Comparison of ENCODE assay signal across 14 cellular contexts in the genomic region with DNA sequence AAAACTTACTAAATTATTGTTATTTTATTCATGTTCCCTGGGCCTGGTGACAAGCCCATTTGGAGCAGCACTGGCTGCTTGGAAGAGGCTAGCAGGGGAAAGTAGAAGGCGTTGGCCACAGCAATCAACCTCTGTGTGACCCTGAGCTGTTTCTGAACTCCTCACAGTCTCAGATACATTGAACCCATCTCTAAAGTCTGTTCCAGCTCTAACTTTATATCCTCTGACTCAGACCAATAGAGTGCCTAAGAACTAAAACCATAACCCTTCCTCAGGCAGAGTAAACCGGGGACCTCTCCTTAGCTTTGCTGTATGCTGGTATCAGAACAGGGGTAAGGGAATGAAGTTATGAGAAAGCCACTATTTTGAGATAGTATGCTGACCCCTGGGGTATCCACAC.
DNase-seq lines count a peak whose midpoint lies in the region; ATAC-seq and TF ChIP-seq lines count a peak whose summit lies in the region.
"Had no signal": no experiment of that assay in that cellular context is flagged by ENCODE, and none has a peak within 500 bp of the region (broad histone marks: within the 10 kb centered on the region; RNA-seq: fewer than 3 reads in every experiment).

No MANE protein-coding gene starts in this region.

- no peak overlapping the region for H3K4me3 ChIP-seq in naive thymus-derived CD4-positive, alpha-beta T cell (ENCODE audit: low read length)
- H3K4me3 ChIP-seq: adrenal gland, colonic mucosa, right atrium auricular region had no signal

- H3K36me3 ChIP-seq in naive thymus-derived CD4-positive, alpha-beta T cell (ENCODE audit: control insufficient read depth in 2 of 3, insufficient read depth in 3 of 3, low read length in 3 of 3): no peaks in the 10 kb centered on the region
- H3K36me3 ChIP-seq: adrenal gland, colonic mucosa, right atrium auricular region had no signal

- H3K9me3 Mint-ChIP-seq in naive thymus-derived CD4-positive, alpha-beta T cell: peaks cover 0 to 17% (median 3%) of the 10 kb centered on the region in 11 donors

- H3K27ac Mint-ChIP-seq in naive thymus-derived CD4-positive, alpha-beta T cell: no peak overlapping the region

- in situ Hi-C loops in G401 (cut with HindIII; ENCODE audit: low sequenced_read_pairs): no loop called here

- H3K4me1 ChIP-seq in naive thymus-derived CD4-positive, alpha-beta T cell (ENCODE audit: control insufficient read depth in 2 of 2, insufficient read depth in 2 of 2, low read length in 2 of 2): no peaks in the 10 kb centered on the region
- H3K4me1 ChIP-seq: adrenal gland, colonic mucosa, right atrium auricular region had no signal

- TF ChIP-seq CTCF in GM10248 (IDR thresholded peaks at IDR 0.05; ENCODE audit: control extremely low read depth, extremely low read depth, low read depth, missing control alignments): no peak

- H3K36me3 Mint-ChIP-seq in naive thymus-derived CD4-positive, alpha-beta T cell: no peaks in the 10 kb centered on the region

- no peaks in the 10 kb centered on the region for H3K9me3 ChIP-seq in naive thymus-derived CD4-positive, alpha-beta T cell (ENCODE audit: control insufficient read depth in 2 of 3, low read length in 3 of 3)
- H3K9me3 ChIP-seq: adrenal gland, colonic mucosa had no signal

- CTCF ChIA-PET in GM10248 (lab: Yijun Ruan, JAX): interaction anchor here (0.6 to 4.9 kb wide), 6 partner anchors 9 to 232 kb away, joined by 3 to 49 read pairs (median 4); no protein-coding TSS in a partner anchor
- CTCF ChIA-PET in naive thymus-derived CD4-positive, alpha-beta T cell (lab: Charles Lee): no interaction called here

- no peaks in the 10 kb centered on the region for H3K27me3 Mint-ChIP-seq in naive thymus-derived CD4-positive, alpha-beta T cell

- no peak overlapping the region for H3K4me3 Mint-ChIP-seq in naive thymus-derived CD4-positive, alpha-beta T cell

- no peak overlapping the region for H3K27ac ChIP-seq in naive thymus-derived CD4-positive, alpha-beta T cell (ENCODE audit: low read depth, low read length)
- H3K27ac ChIP-seq: adrenal gland, colonic mucosa, right atrium auricular region had no signal

- intact Hi-C loops in naive thymus-derived CD4-positive, alpha-beta T cell (cut with micrococcal nuclease): loop anchor here in 1 of 2 donors (10.0 kb wide), 2 partner anchors 64 to 196 kb away; no protein-coding TSS in a partner anchor

- ATAC-seq in GM19043 (IDR thresholded peaks at IDR 0.05; ENCODE audit: low read depth, unreplicated experiment): peak; percentile 67
- peak; percentile 89 for ATAC-seq in HG02588 (IDR thresholded peaks at IDR 0.05; ENCODE audit: unreplicated experiment)
- ATAC-seq in HG03196 (IDR thresholded peaks at IDR 0.05; ENCODE audit: unreplicated experiment): peak; percentile 73
- ATAC-seq in naive thymus-derived CD4-positive, alpha-beta T cell: no peak

- H3K27me3 ChIP-seq in naive thymus-derived CD4-positive, alpha-beta T cell (ENCODE audit: control insufficient read depth in 2 of 2, insufficient read depth in 2 of 2, low read length in 2 of 2): no peaks in the 10 kb centered on the region
- H3K27me3 ChIP-seq: adrenal gland, colonic mucosa, right atrium auricular region had no signal

- DNase-seq in GM10248 (ENCODE audit: extremely low spot score) (peak; percentile 20), G401 (ENCODE audit: low spot score) (no peak), occipital lobe (lab: John Stamatoyannopoulos, UW) (no peak)
- DNase-seq in activated CD4-positive, alpha-beta T cell treated with anti-CD3 and anti-CD28 coated beads, Interleukin-2, amount 50 U/mL, for 48 hours: no peak
- DNase-seq in naive thymus-derived CD4-positive, alpha-beta T cell: no peak
- DNase-seq: activated CD8-positive, alpha-beta memory T cell treated with anti-CD3 and anti-CD28 coated beads, Interleukin-2, amount 50 U/mL, for 4 hours; adrenal gland; colonic mucosa; COR-L47; RPMI8226 had no signal

- POLR2A ChIA-PET in GM10248 (lab: Yijun Ruan, JAX): no interaction called here
- POLR2A ChIA-PET in naive thymus-derived CD4-positive, alpha-beta T cell (lab: Charles Lee): no interaction called here

- no peaks in the 10 kb centered on the region for H3K4me1 Mint-ChIP-seq in naive thymus-derived CD4-positive, alpha-beta T cell
